In the genomic region with DNA sequence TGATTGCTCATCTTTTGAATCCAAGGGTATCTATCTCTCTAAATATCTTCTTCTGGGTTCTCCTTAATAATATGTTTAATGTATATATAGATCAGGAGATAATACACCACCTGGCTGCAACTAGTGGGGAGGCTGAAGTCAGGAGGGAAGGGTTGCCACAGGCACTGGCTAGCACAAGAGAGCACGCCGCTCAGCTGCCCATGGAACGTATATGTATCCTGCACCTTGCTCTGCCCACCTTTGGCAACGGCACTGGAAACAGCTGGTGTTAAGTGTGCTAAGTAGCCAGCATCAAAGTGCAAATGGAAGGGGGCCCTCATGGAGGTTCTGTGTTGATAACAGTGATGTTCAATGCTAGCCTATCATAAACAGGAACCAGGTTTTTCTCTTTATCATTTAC, we compare ENCODE assay signal across 20 cellular contexts. TPM values are rescaled to one million over a fixed set of nuclear protein-coding genes. Genes with fewer than 3 reads are reported as not detected.
DNase-seq lines count a peak whose midpoint lies in the region; ATAC-seq, FAIRE-seq and TF ChIP-seq lines count a peak whose summit lies in the region.
"Had no signal": no experiment of that assay in that cellular context is flagged by ENCODE, and none has a peak within 500 bp of the region (broad histone marks: within the 10 kb centered on the region; RNA-seq: fewer than 3 reads in every experiment).

No MANE protein-coding gene starts in this region.

- H3K4me1 ChIP-seq in left ventricle myocardium inferior, result peaks cover 69% of the 10 kb centered on the region

- FAIRE-seq in GM12891 (lab: Jason Lieb, UNC), result no peak
- no peak for FAIRE-seq in H54 (lab: Jason Lieb, UNC)
- FAIRE-seq: GM18507, HTR-8/SVneo had no signal

- peak overlapping the region; percentile 87 for H3K27ac Mint-ChIP-seq in activated CD8-positive, alpha-beta T cell treated with anti-CD3 and anti-CD28 coated beads, Interleukin-2, amount 10 ng/mL, durations not matched to agents 7 days and 5 days
- H3K27ac Mint-ChIP-seq in stimulated activated effector memory CD8-positive, alpha-beta T cell treated with anti-CD3 and anti-CD28 coated beads, Interleukin-12 subunit alpha, Interleukin-12 subunit beta, amount 100 ng/mL, for 72 hours, result peak overlapping the region; percentile 99
- H3K27ac Mint-ChIP-seq: nephron progenitor cell had no signal

- H3K27me3 Mint-ChIP-seq in activated CD8-positive, alpha-beta T cell treated with anti-CD3 and anti-CD28 coated beads, Interleukin-2, amount 10 ng/mL, durations not matched to agents 7 days and 5 days (ENCODE audit: low read depth), result no peaks in the 10 kb centered on the region

- H3K36me3 ChIP-seq in left ventricle myocardium inferior, result no peaks in the 10 kb centered on the region
- H3K36me3 ChIP-seq: cardiac muscle cell had no signal

- no peak for ATAC-seq in Right ventricle myocardium inferior
- peak; percentile 9 for ATAC-seq in activated CD8-positive, alpha-beta T cell treated with anti-CD3 and anti-CD28 coated beads, Interleukin-2, amount 10 ng/mL, durations not matched to agents 7 days and 5 days
- no peak for ATAC-seq in stimulated activated effector memory CD8-positive, alpha-beta T cell treated with anti-CD3 and anti-CD28 coated beads, Interleukin-12 subunit alpha, Interleukin-12 subunit beta, amount 100 ng/mL, for 72 hours

- intact Hi-C loops in left ventricle myocardium inferior (cut with micrococcal nuclease) (no loop called here), Right ventricle myocardium inferior (cut with DNase I) (no loop called here)

- H3K9me3 Mint-ChIP-seq in activated CD8-positive, alpha-beta T cell treated with anti-CD3 and anti-CD28 coated beads, Interleukin-2, amount 10 ng/mL, durations not matched to agents 7 days and 5 days (ENCODE audit: insufficient read depth), result peaks cover 5% of the 10 kb centered on the region
- H3K9me3 Mint-ChIP-seq in stimulated activated effector memory CD8-positive, alpha-beta T cell treated with anti-CD3 and anti-CD28 coated beads, Interleukin-12 subunit alpha, Interleukin-12 subunit beta, amount 100 ng/mL, for 72 hours, result no peaks in the 10 kb centered on the region
- H3K9me3 Mint-ChIP-seq: immature natural killer cell, nephron progenitor cell had no signal

- TF ChIP-seq CTCF in left ventricle myocardium inferior (IDR thresholded peaks at IDR 0.05; ENCODE audit: borderline replicate concordance), result no peak

- H3K27me3 ChIP-seq in left ventricle myocardium inferior (ENCODE audit: low read depth), result no peaks in the 10 kb centered on the region
- H3K27me3 ChIP-seq: cardiac muscle cell, SJCRH30 had no signal

- DNase-seq in NCI-H2107 (lab: John Stamatoyannopoulos, UW) (peak; percentile 29), NCI-H2107 treated with DMSO at 0.1 percent for 48 hours (lab: John Stamatoyannopoulos, UW; ENCODE audit: unreplicated experiment) (no peak), left ventricle myocardium inferior (no peak), Right ventricle myocardium inferior (ENCODE audit: missing footprints) (no peak), GM12891 (ENCODE audit: insufficient read length, low spot score) (no peak), H54 (ENCODE audit: insufficient read length, low spot score) (no peak)
- DNase-seq in activated CD8-positive, alpha-beta T cell treated with anti-CD3 and anti-CD28 coated beads, Interleukin-2, amount 10 ng/mL, durations not matched to agents 7 days and 5 days, result no peak
- DNase-seq in stimulated activated effector memory CD8-positive, alpha-beta T cell treated with anti-CD3 and anti-CD28 coated beads, Interleukin-12 subunit alpha, Interleukin-12 subunit beta, amount 100 ng/mL, for 72 hours (ENCODE audit: low spot score in 2 of 2), result no peak
- DNase-seq: C1 segment of cervical spinal cord; DMS53; effector CD8-positive, alpha-beta T cell; HCEC 1CT; immature natural killer cell; mammary epithelial cell; MM.1S; nephron progenitor cell; SJCRH30 had no signal

- H3K4me3 Mint-ChIP-seq in activated CD8-positive, alpha-beta T cell treated with anti-CD3 and anti-CD28 coated beads, Interleukin-2, amount 10 ng/mL, durations not matched to agents 7 days and 5 days, result no peak overlapping the region
- H3K4me3 Mint-ChIP-seq in stimulated activated effector memory CD8-positive, alpha-beta T cell treated with anti-CD3 and anti-CD28 coated beads, Interleukin-12 subunit alpha, Interleukin-12 subunit beta, amount 100 ng/mL, for 72 hours, result peak overlapping the region; percentile 42
- H3K4me3 Mint-ChIP-seq: nephron progenitor cell had no signal

- POLR2A ChIA-PET in activated CD8-positive, alpha-beta T cell treated with anti-CD3 and anti-CD28 coated beads, Interleukin-2, amount 10 ng/mL, durations not matched to agents 7 days and 5 days (lab: Charles Lee), result interaction anchor here (1.0 to 1.6 kb wide), 3 partner anchors 9 to 44 kb away, joined by 4 to 8 read pairs (median 6); no protein-coding TSS in a partner anchor

- H3K9me3 ChIP-seq in left ventricle myocardium inferior (replicated peaks), result no peaks in the 10 kb centered on the region
- H3K9me3 ChIP-seq: SJCRH30 had no signal

- H3K36me3 Mint-ChIP-seq in activated CD8-positive, alpha-beta T cell treated with anti-CD3 and anti-CD28 coated beads, Interleukin-2, amount 10 ng/mL, durations not matched to agents 7 days and 5 days (ENCODE audit: low read depth), result peaks cover 65% of the 10 kb centered on the region
- H3K36me3 Mint-ChIP-seq in stimulated activated effector memory CD8-positive, alpha-beta T cell treated with anti-CD3 and anti-CD28 coated beads, Interleukin-12 subunit alpha, Interleukin-12 subunit beta, amount 100 ng/mL, for 72 hours, result peaks cover 95% of the 10 kb centered on the region

- peaks cover 86% of the 10 kb centered on the region for H3K4me1 Mint-ChIP-seq in activated CD8-positive, alpha-beta T cell treated with anti-CD3 and anti-CD28 coated beads, Interleukin-2, amount 10 ng/mL, durations not matched to agents 7 days and 5 days (ENCODE audit: low read depth)
- peaks cover 73% of the 10 kb centered on the region for H3K4me1 Mint-ChIP-seq in stimulated activated effector memory CD8-positive, alpha-beta T cell treated with anti-CD3 and anti-CD28 coated beads, Interleukin-12 subunit alpha, Interleukin-12 subunit beta, amount 100 ng/mL, for 72 hours

- no peak overlapping the region for H3K4me3 ChIP-seq in left ventricle myocardium inferior
- H3K4me3 ChIP-seq: cardiac muscle cell, SJCRH30 had no signal

- CTCF ChIA-PET in activated CD8-positive, alpha-beta T cell treated with anti-CD3 and anti-CD28 coated beads, Interleukin-2, amount 10 ng/mL, durations not matched to agents 7 days and 5 days (lab: Charles Lee), result interaction anchor here (0.9 to 4.6 kb wide), 4 partner anchors 19 to 193 kb away, joined by 3 to 23 read pairs (median 8); no protein-coding TSS in a partner anchor

- TF ChIP-seq POLR2A in GM12891 (IDR thresholded peaks at IDR 0.05; ENCODE audit: low read depth, low read length) (no peak), H54 (IDR thresholded peaks at IDR 0.05; ENCODE audit: low read depth, low read length) (no peak)

- H3K27ac ChIP-seq in left ventricle myocardium inferior (replicated peaks), result peak overlapping the region; percentile 27
- H3K27ac ChIP-seq: SJCRH30 had no signal

TF ChIP-seq in GM12891, 5 proteins besides CTCF, POLR2A, EP300 and RAD21:
- TF ChIP-seq POU2F2 (IDR thresholded peaks at IDR 0.05; ENCODE audit: low read depth, low read length) (no peak), SPI1 (IDR thresholded peaks at IDR 0.05; ENCODE audit: low read depth, low read length) (no peak), PAX5 (IDR thresholded peaks at IDR 0.05; ENCODE audit: insufficient read depth, low read length, severe bottlenecking) (no peak), POLR2AphosphoS5 (IDR thresholded peaks at IDR 0.05; ENCODE audit: low read depth, low read length) (no peak), TAF1 (IDR thresholded peaks at IDR 0.05; ENCODE audit: low read depth, low read length) (no peak)

RNA-seq across cellular contexts. Expression of gene FAM133B, which starts 49.8 kb away (rescaled TPM):
- total RNA-seq in left ventricle myocardium inferior, result 13.6 TPM
- 14.3 TPM for total RNA-seq in Right ventricle myocardium inferior
- total RNA-seq in activated CD8-positive, alpha-beta T cell treated with anti-CD3 and anti-CD28 coated beads, Interleukin-2, amount 10 ng/mL, durations not matched to agents 7 days and 5 days, result 10 to 100 TPM; 31.6 to 32.8 TPM
- 17.2 TPM for polyA plus RNA-seq in GM12891 (2012; ENCODE audit: low read depth, missing spikeins)
